In the genomic region with DNA sequence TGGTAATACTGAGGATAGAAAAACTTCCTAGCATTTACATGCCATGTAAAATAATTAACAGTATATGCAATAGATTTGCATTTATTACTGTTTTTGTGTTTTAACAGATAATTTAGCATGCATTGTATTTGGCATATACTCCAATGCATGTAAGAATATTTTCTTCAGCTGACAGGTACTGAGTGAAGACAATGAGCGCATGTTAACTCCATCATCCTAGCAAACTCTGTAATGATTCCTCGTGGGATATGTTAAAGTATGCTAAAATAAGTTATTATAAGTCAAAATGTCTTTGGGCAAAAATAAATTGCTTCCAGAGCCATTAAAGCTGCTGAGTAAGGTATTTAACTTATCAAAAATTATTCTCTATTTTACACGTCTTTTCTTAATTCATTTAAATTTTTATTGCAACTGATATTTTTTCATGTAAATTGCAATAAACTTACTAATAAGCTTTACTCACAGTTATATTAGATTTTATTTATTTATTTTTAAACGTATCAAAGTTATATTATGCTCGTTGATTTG, we compare ENCODE assay signal across 23 cellular contexts.
DNase-seq lines count a peak whose midpoint lies in the region; ATAC-seq and FAIRE-seq lines count a peak whose summit lies in the region.
"Had no signal": no experiment of that assay in that cellular context is flagged by ENCODE, and none has a peak within 500 bp of the region (broad histone marks: within the 10 kb centered on the region; RNA-seq: fewer than 3 reads in every experiment).

No MANE protein-coding gene starts in this region.

- H3K9ac ChIP-seq in SK-N-MC (ENCODE audit: insufficient read length) = no peak overlapping the region
- H3K9ac ChIP-seq: BLaER1 treated with 17β-estradiol and CSF1 and Interleukin-3, amounts not matched to agents 10 nM and 100 nM had no signal

- DNase-seq in SK-N-MC (ENCODE audit: low read depth, low spot score) = no peak
- no peak for DNase-seq in frontal cortex (ENCODE audit: low spot score in 2 of 2)
- DNase-seq in NCI-H1694 treated with DMSO at 0.1 percent for 48 hours (lab: John Stamatoyannopoulos, UW) = no peak
- DNase-seq in NCI-H526 (lab: John Stamatoyannopoulos, UW) = no peak
- DNase-seq: 8988T; AML-193; Caco-2; Calu3; CD4-positive, alpha-beta T cell; CD8-positive, alpha-beta T cell; DMS79 treated with DMSO at 0.1 percent for 48 hours; GDM1 had no signal

- no peak for ATAC-seq in GM19397 (IDR thresholded peaks at IDR 0.05; ENCODE audit: unreplicated experiment)
- ATAC-seq in HG03457 (IDR thresholded peaks at IDR 0.05; ENCODE audit: unreplicated experiment) = no peak
- ATAC-seq: A549; CD8-positive, alpha-beta T cell; GM12878 had no signal

- H3K4me3 ChIP-seq in SK-N-MC = 0 out of 2 replicates have a peak overlapping the region, but pooled peaks have one; percentile 5
- H3K4me3 ChIP-seq: A549; BLaER1 treated with 17β-estradiol and CSF1 and Interleukin-3, amounts not matched to agents 10 nM and 100 nM; GM12878 had no signal

- no peaks in the 10 kb centered on the region for H3K9me3 ChIP-seq in SK-N-MC (ENCODE audit: low read depth, low read length)
- H3K9me3 ChIP-seq: A549; BLaER1 treated with 17β-estradiol and CSF1 and Interleukin-3, amounts not matched to agents 10 nM and 100 nM; Caco-2 had no signal

- H3K27ac ChIP-seq in SK-N-MC = no peak overlapping the region
- H3K27ac ChIP-seq: A549; BLaER1 treated with 17β-estradiol and CSF1 and Interleukin-3, amounts not matched to agents 10 nM and 100 nM; C4-2B had no signal

- FAIRE-seq in A204.1 (lab: Jason Lieb, UNC) (peak; percentile 76), G401.6 (lab: Jason Lieb, UNC) (peak; percentile 25), frontal cortex (lab: Jason Lieb, UNC) (peak; percentile 64)
- FAIRE-seq: A549, D721Med, GM12878, GM12892, GM18507 had no signal

- H3K36me3 ChIP-seq in SK-N-MC (ENCODE audit: insufficient read depth, low read length) = no peaks in the 10 kb centered on the region
- H3K36me3 ChIP-seq: BLaER1 treated with 17β-estradiol and CSF1 and Interleukin-3, amounts not matched to agents 10 nM and 100 nM had no signal
